ENCODE assay signal across 8 cellular contexts in genomic region chr1:204446413-204447111, GRCh38.
A peak's percentile ranks its signal among the peaks of the same experiment; 100 is the strongest.
DNase-seq lines count a peak whose midpoint lies in the region; ATAC-seq lines count a peak whose summit lies in the region.

No MANE protein-coding gene starts in this region.

- ATAC-seq in HG03045 (IDR thresholded peaks at IDR 0.05; ENCODE audit: unreplicated experiment) (peak; percentile 62), HG03175 (IDR thresholded peaks at IDR 0.05; ENCODE audit: unreplicated experiment) (no peak)

- DNase-seq in ELR (ENCODE audit: low read depth) (peak; percentile 72), NCI-H2227 treated with DMSO at 0.1 percent for 48 hours (lab: John Stamatoyannopoulos, UW) (peak; percentile 82), kidney glomerular epithelial cell (lab: John Stamatoyannopoulos, UW) (peak; percentile 82)
- DNase-seq in activated CD4-positive, CD25-positive, alpha-beta regulatory T cell treated with anti-CD3 and anti-CD28 coated beads, Interleukin-2, amount 50 U/mL, for 72 hours = peak; percentile 68
- DNase-seq in central memory CD4-positive, alpha-beta T cell = peak; percentile 72
- peak; percentile 62 to 65 for DNase-seq in stimulated activated CD4-positive, alpha-beta T cell treated with anti-CD3 and anti-CD28 coated beads, Interleukin-2, amount 100 ng/mL, for 48 hours
